1 cellular context compared by ENCODE assay signal in genomic region chr15:64158363-64159134, GRCh38.
TF ChIP-seq lines count a peak whose summit lies in the region.

No MANE protein-coding gene starts in this region.

TF ChIP-seq in IMR-90, 13 proteins besides CTCF, POLR2A, EP300 and RAD21:
- TF ChIP-seq MAFK (IDR thresholded peaks at IDR 0.05; ENCODE audit: low read depth, low read length) (no peak), BHLHE40 (IDR thresholded peaks at IDR 0.05; ENCODE audit: low read depth, low read length) (no peak), RCOR1 (IDR thresholded peaks at IDR 0.05; ENCODE audit: insufficient replicate concordance, low read length) (no peak), FOS (IDR thresholded peaks at IDR 0.05; ENCODE audit: low read depth, low read length) (no peak), MXI1 (IDR thresholded peaks at IDR 0.05; ENCODE audit: borderline replicate concordance, low read depth, low read length) (no peak), SMC3 (IDR thresholded peaks at IDR 0.05; ENCODE audit: low read depth, low read length) (no peak), CEBPB (IDR thresholded peaks at IDR 0.05; ENCODE audit: low read depth, low read length) (no peak), NFE2L2 (IDR thresholded peaks at IDR 0.05; ENCODE audit: low read depth, low read length) (no peak), RFX5 (IDR thresholded peaks at IDR 0.05; ENCODE audit: low read depth, low read length) (no peak), CHD1 (IDR thresholded peaks at IDR 0.05; ENCODE audit: low read depth, low read length) (no peak), ELK1 (IDR thresholded peaks at IDR 0.05; ENCODE audit: borderline replicate concordance, low read depth, low read length) (no peak), USF2 (IDR thresholded peaks at IDR 0.05; ENCODE audit: low read depth, low read length) (no peak), MAZ (IDR thresholded peaks at IDR 0.05; ENCODE audit: borderline replicate concordance, low read depth, low read length) (no peak)
